In genomic region chr17:56592487-56593072, GRCh38 we compare ENCODE assay signal across 8 cellular contexts. TPM values are rescaled to one million over a fixed set of nuclear protein-coding genes. Genes with fewer than 3 reads are reported as not detected.
DNase-seq lines count a peak whose midpoint lies in the region; ATAC-seq and TF ChIP-seq lines count a peak whose summit lies in the region.

No MANE protein-coding gene starts in this region.

- peaks cover 12% of the 10 kb centered on the region for H3K4me1 Mint-ChIP-seq in T-helper 1 cell treated with Interleukin-12 subunit alpha and Interleukin-12 subunit beta and Interleukin-4 antibody, amounts not matched to agents 30 μg/mL and 1 μg/mL, for 36 hours (ENCODE audit: low read depth)

- peak; percentile 6 for DNase-seq in COR-L47 (lab: John Stamatoyannopoulos, UW)
- peak; percentile 42 for DNase-seq in astrocyte of the spinal cord (ENCODE audit: low read depth, low spot score)
- no peak for DNase-seq in sigmoid colon
- no peak for DNase-seq in dedifferentiated amniotic fluid mesenchymal stem cell (ENCODE audit: extremely low spot score)

- H3K36me3 ChIP-seq in Loucy (ENCODE audit: insufficient read depth, low read length): no peaks in the 10 kb centered on the region
- no peaks in the 10 kb centered on the region for H3K36me3 ChIP-seq in iPS-15b (ENCODE audit: control insufficient read depth, insufficient read depth, low read length)
- no peaks in the 10 kb centered on the region for H3K36me3 ChIP-seq in sigmoid colon

- WGBS in sigmoid colon, 2 donors: 1% methylated on average over 43 of the region's 43 CpGs

- in situ Hi-C loops in astrocyte of the spinal cord (cut with HindIII; ENCODE audit: low sequenced_read_pairs): no loop called here

- H3K27ac ChIP-seq in sigmoid colon: peak overlapping the region in 1 of 4 donors; percentile 73

- peaks cover 68% of the 10 kb centered on the region for H3K27me3 Mint-ChIP-seq in T-helper 1 cell treated with Interleukin-12 subunit alpha and Interleukin-12 subunit beta and Interleukin-4 antibody, amounts not matched to agents 30 μg/mL and 1 μg/mL, for 36 hours (ENCODE audit: low read depth)

- H3F3A ChIP-seq in Loucy (ENCODE audit: low read depth): no peaks in the 10 kb centered on the region

- no peaks in the 10 kb centered on the region for H4K20me1 ChIP-seq in Loucy (ENCODE audit: insufficient read depth, low read length, poor library complexity, severe bottlenecking)

- H3K4me1 ChIP-seq in Loucy (ENCODE audit: insufficient read depth, low read length, poor library complexity, severe bottlenecking): peaks cover 21% of the 10 kb centered on the region
- H3K4me1 ChIP-seq in iPS-15b (ENCODE audit: control insufficient read depth, insufficient read depth, low read length): peaks cover 6% of the 10 kb centered on the region
- peaks cover 0 to 52% (median 44%) of the 10 kb centered on the region in 4 donors for H3K4me1 ChIP-seq in sigmoid colon

- no peak for TF ChIP-seq EP300 in sigmoid colon (IDR thresholded peaks at IDR 0.05)

- no peak for TF ChIP-seq POLR2A in sigmoid colon (IDR thresholded peaks at IDR 0.05)

- intact Hi-C loops in sigmoid colon (cut with DNase I): loop anchor here (1.0 to 2.0 kb wide), 3 partner anchors 86 to 188 kb away; no protein-coding TSS in a partner anchor

- H3K27ac Mint-ChIP-seq in T-helper 1 cell treated with Interleukin-12 subunit alpha and Interleukin-12 subunit beta and Interleukin-4 antibody, amounts not matched to agents 30 μg/mL and 1 μg/mL, for 36 hours: no peak overlapping the region

- H3K79me2 ChIP-seq in Loucy (ENCODE audit: insufficient read depth, low read length): peaks cover 29% of the 10 kb centered on the region

- H3K4me3 Mint-ChIP-seq in T-helper 1 cell treated with Interleukin-12 subunit alpha and Interleukin-12 subunit beta and Interleukin-4 antibody, amounts not matched to agents 30 μg/mL and 1 μg/mL, for 36 hours: peak overlapping the region; percentile 67

- H3K4me2 ChIP-seq in Loucy (ENCODE audit: low read depth, low read length, poor library complexity, severe bottlenecking): peak overlapping the region; percentile 99

- H3K27me3 ChIP-seq in Loucy (ENCODE audit: insufficient read depth, low read length, poor library complexity, severe bottlenecking) (no peaks in the 10 kb centered on the region), iPS-15b (ENCODE audit: control insufficient read depth, insufficient read depth, low read length) (peaks cover 55% of the 10 kb centered on the region), sigmoid colon (peaks cover 23 to 85% (median 49%) of the 10 kb centered on the region in 3 donors)

- TF ChIP-seq CTCF in Loucy (conservative IDR thresholded peaks at IDR 0.05; ENCODE audit: low read length) (peak; percentile 83), astrocyte of the spinal cord (IDR thresholded peaks at IDR 0.05; ENCODE audit: low read depth, low read length) (peak; percentile 57), sigmoid colon (IDR thresholded peaks at IDR 0.05) (peak in 3 of 4 experiments; percentile 37 to 96 (median 38))

- H2AFZ ChIP-seq in Loucy (ENCODE audit: low read length): peak overlapping the region; percentile 84

- H3K36me3 Mint-ChIP-seq in T-helper 1 cell treated with Interleukin-12 subunit alpha and Interleukin-12 subunit beta and Interleukin-4 antibody, amounts not matched to agents 30 μg/mL and 1 μg/mL, for 36 hours (ENCODE audit: low read depth): peaks cover 2% of the 10 kb centered on the region

- H3K9me3 Mint-ChIP-seq in T-helper 1 cell treated with Interleukin-12 subunit alpha and Interleukin-12 subunit beta and Interleukin-4 antibody, amounts not matched to agents 30 μg/mL and 1 μg/mL, for 36 hours: no peaks in the 10 kb centered on the region

- H3K4me3 ChIP-seq in Loucy (ENCODE audit: low read length, poor library complexity, severe bottlenecking): peak overlapping the region; percentile 87
- peak overlapping the region; percentile 40 for H3K4me3 ChIP-seq in astrocyte of the spinal cord (ENCODE audit: low read depth, low read length)
- peak overlapping the region; percentile 73 for H3K4me3 ChIP-seq in iPS-15b (ENCODE audit: low read depth, low read length)
- peak overlapping the region; percentile 19 to 58 (median 50) for H3K4me3 ChIP-seq in sigmoid colon

- H3K9me2 ChIP-seq in Loucy (replicated peaks; ENCODE audit: low read depth, low read length): no peaks in the 10 kb centered on the region

- peak overlapping the region; percentile 79 for H3K9ac ChIP-seq in Loucy (ENCODE audit: low read depth, low read length, poor library complexity, severe bottlenecking)
- H3K9ac ChIP-seq in iPS-15b (ENCODE audit: low read depth, low read length): no peak overlapping the region

- peak; percentile 64 for ATAC-seq in GM21526 (IDR thresholded peaks at IDR 0.05; ENCODE audit: low FRiP score, unreplicated experiment)

- H3K9me3 ChIP-seq in Loucy (ENCODE audit: insufficient read depth, low read depth, low read length): no peaks in the 10 kb centered on the region
- H3K9me3 ChIP-seq in iPS-15b (ENCODE audit: control insufficient read depth, insufficient read depth, low read length): no peaks in the 10 kb centered on the region
- H3K9me3 ChIP-seq in sigmoid colon: no peaks in the 10 kb centered on the region

RNA-seq across cellular contexts. Expression of gene NOG, which starts 0.9 kb away (rescaled TPM):
- total RNA-seq in sigmoid colon: under 1 TPM in 2 of 4 donors, not detected in 2; 0.16 to 0.36 TPM
- polyA plus RNA-seq in sigmoid colon: under 1 TPM in 1 of 3 donors, not detected in 2; 0.52 TPM

Comparison
In these comparisons a context has a peak if more than half of its experiments do, and no peak if none do; other contexts are left out.
1. DNase-seq: peak in COR-L47 (single experiment) and astrocyte of the spinal cord (single experiment); none in sigmoid colon (single experiment) and dedifferentiated amniotic fluid mesenchymal stem cell (single experiment).
2. Peak in every context shown above with its lines, with median percentiles within 50 percentile points of each other: H3K4me3 ChIP-seq and CTCF ChIP-seq.